Comparison of ENCODE assay signal across 9 cellular contexts in the genomic region with DNA sequence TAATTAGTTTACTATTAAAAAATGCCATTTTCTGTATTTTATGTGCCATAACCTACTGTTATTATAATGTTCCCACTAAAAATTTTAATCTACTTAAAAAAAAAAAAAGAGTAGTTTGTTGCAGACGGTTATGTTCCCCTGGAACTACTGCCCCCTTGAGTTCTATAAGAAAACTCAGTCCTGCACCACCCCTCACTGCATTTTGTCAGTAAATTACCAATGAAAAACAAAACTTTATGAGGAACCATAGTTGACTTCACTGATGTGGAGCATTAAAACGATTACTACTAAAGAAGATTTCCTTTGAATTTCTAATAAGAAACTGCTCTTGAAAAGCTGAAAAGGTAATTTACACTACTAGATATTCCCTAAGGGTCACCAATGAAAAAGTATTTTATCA.
DNase-seq lines count a peak whose midpoint lies in the region; ATAC-seq and TF ChIP-seq lines count a peak whose summit lies in the region.
"Had no signal": no experiment of that assay in that cellular context is flagged by ENCODE, and none has a peak within 500 bp of the region (broad histone marks: within the 10 kb centered on the region; RNA-seq: fewer than 3 reads in every experiment).

No MANE protein-coding gene starts in this region.

- no peak for TF ChIP-seq POLR2A in GM18505 (IDR thresholded peaks at IDR 0.05; ENCODE audit: borderline replicate concordance, extremely low read depth, insufficient read depth, insufficient read length)

- TF ChIP-seq CTCF in coronary artery (IDR thresholded peaks at IDR 0.05): no peak

- peak; percentile 23 for DNase-seq in A172 (ENCODE audit: low spot score)
- DNase-seq in GM04504 (ENCODE audit: low read depth): peak; percentile 2
- peak; percentile 8 for DNase-seq in NCI-H460 (ENCODE audit: extremely low read depth, low read depth)
- DNase-seq in fibroblast of gingiva (ENCODE audit: low read depth): peak; percentile 18
- no peak for DNase-seq in coronary artery (ENCODE audit: low spot score)
- no peak for DNase-seq in middle frontal gyrus (ENCODE audit: extremely low spot score, low spot score)
- no peak for DNase-seq in GOT3 (lab: John Stamatoyannopoulos, UW)
- DNase-seq: islet precursor cell had no signal

- H3K27ac ChIP-seq in coronary artery: no peak overlapping the region

- no peak overlapping the region for H3K4me3 ChIP-seq in coronary artery

- no peak for ATAC-seq in GM18505 (IDR thresholded peaks at IDR 0.05; ENCODE audit: unreplicated experiment)

Comparison
In these comparisons a context has a peak if more than half of its experiments do, and no peak if none do; other contexts are left out.
1. DNase-seq: peak in A172 (single experiment), GM04504 (single experiment), NCI-H460 (single experiment) and fibroblast of gingiva (single experiment); none in coronary artery (single experiment), middle frontal gyrus (single experiment) and GOT3 (single experiment).